In genomic region chr15:88684345-88684744, GRCh38 we compare ENCODE assay signal across 31 cellular contexts. TPM values are rescaled to one million over a fixed set of nuclear protein-coding genes. Genes with fewer than 3 reads are reported as not detected.
"Had no signal": no experiment of that assay in that cellular context is flagged by ENCODE, and none has a peak within 500 bp of the region (broad histone marks: within the 10 kb centered on the region; RNA-seq: fewer than 3 reads in every experiment).

No MANE protein-coding gene starts in this region.

- DNase-seq: activated CD4-positive, alpha-beta memory T cell treated with anti-CD3 and anti-CD28 coated beads, Interleukin-2, amount 10 ng/mL, durations not matched to agents 7 days and 5 days; activated CD4-positive, alpha-beta T cell treated with anti-CD3 and anti-CD28 coated beads for 1 hour; activated CD4-positive, alpha-beta T cell treated with anti-CD3 and anti-CD28 coated beads for 4 hours; activated CD4-positive, alpha-beta T cell treated with anti-CD3 and anti-CD28 coated beads, Interleukin-2, amount 10 ng/mL, durations not matched to agents 7 days and 5 days; activated CD4-positive, alpha-beta T cell treated with anti-CD3 and anti-CD28 coated beads, Interleukin-2, amount 50 U/mL, for 4 hours; activated CD8-positive, alpha-beta memory T cell treated with anti-CD3 and anti-CD28 coated beads, Interleukin-2, amount 50 U/mL, for 48 hours; activated gamma-delta T cell; activated naive CD4-positive, alpha-beta T cell; activated naive CD4-positive, alpha-beta T cell treated with anti-CD3 and anti-CD28 coated beads, Interleukin-2, amount 10 ng/mL, durations not matched to agents 7 days and 5 days; activated naive CD8-positive, alpha-beta T cell treated with anti-CD3 and anti-CD28 coated beads, Interleukin-2, amount 10 ng/mL, durations not matched to agents 7 days and 5 days; activated T-cell treated with anti-CD3 and anti-CD28 coated beads for 4 hours; activated T-cell treated with anti-CD3 and anti-CD28 coated beads, Interleukin-2, amount 50 U/mL, for 24 hours; activated T-cell treated with anti-CD3 and anti-CD28 coated beads, Interleukin-2, amount 50 U/mL, for 72 hours; central memory CD4-positive, alpha-beta T cell; cerebellar nuclear complex; colonic mucosa; dorsolateral prefrontal cortex; effector memory CD4-positive, alpha-beta T cell; endodermal cell; foreskin keratinocyte; gastrocnemius medialis; glutamatergic neuron; heart left ventricle; T-helper 17 cell; T1000 had no signal

- H3K4me3 ChIP-seq: ascending aorta, breast epithelium, cardiac muscle cell, colonic mucosa, dorsolateral prefrontal cortex, gastrocnemius medialis, heart left ventricle had no signal

- H3K27ac ChIP-seq: ascending aorta, breast epithelium, cardiac muscle cell, colonic mucosa, dorsolateral prefrontal cortex, foreskin keratinocyte, gastrocnemius medialis, heart left ventricle, VCaP had no signal

- ATAC-seq: activated T-cell treated with anti-CD3 and anti-CD28 coated beads, Interleukin-2, amount 50 U/mL, for 72 hours; esophagus mucosa; foreskin keratinocyte; gastrocnemius medialis; heart left ventricle; T-helper 17 cell; WTC11 had no signal

RNA-seq across cellular contexts. Expression of gene ISG20, which starts 45.5 kb away (rescaled TPM):
- polyA plus RNA-seq: cardiac muscle cell had no signal
